Comparison of ENCODE assay signal across 24 cellular contexts in the genomic region with DNA sequence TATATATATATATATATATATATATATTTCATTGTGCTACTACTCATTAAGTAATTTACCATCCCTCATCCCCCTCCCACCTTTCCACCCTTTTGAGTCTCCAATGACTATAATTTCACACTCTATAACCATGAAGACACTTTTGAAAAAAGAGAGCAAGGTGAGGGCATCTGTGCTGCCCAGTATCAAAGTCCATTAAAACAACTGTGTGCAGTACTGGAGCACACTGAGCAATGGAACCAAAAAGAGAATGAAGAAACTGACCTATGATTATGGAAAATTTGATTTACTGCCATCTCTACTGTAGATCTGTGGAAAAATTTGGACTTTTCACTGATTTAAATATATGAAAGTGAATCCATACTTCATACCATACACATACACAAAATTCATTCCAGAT.
A peak's percentile ranks its signal among the peaks of the same experiment; 100 is the strongest.
DNase-seq lines count a peak whose midpoint lies in the region; ATAC-seq, FAIRE-seq and TF ChIP-seq lines count a peak whose summit lies in the region.
"Had no signal": no experiment of that assay in that cellular context is flagged by ENCODE, and none has a peak within 500 bp of the region (broad histone marks: within the 10 kb centered on the region; RNA-seq: fewer than 3 reads in every experiment).

No MANE protein-coding gene starts in this region.

- H3K9ac ChIP-seq in liver (ENCODE audit: low read depth in 1 of 2, low read length in 2 of 2) (no peak overlapping the region), HepG2 (ENCODE audit: insufficient read depth, low read depth, low read length) (no peak overlapping the region)
- H3K9ac ChIP-seq: BLaER1 had no signal

- TF ChIP-seq CTCF in liver (IDR thresholded peaks at IDR 0.05; ENCODE audit: low read depth, low read length, missing input control) (no peak), HepG2 (CRISPR knock-in tag; IDR thresholded peaks at IDR 0.05) (no peak)

- no peak for DNase-seq in HepG2 (ENCODE audit: low spot score)
- no peak for DNase-seq in left lobe of liver (ENCODE audit: low spot score)
- no peak for DNase-seq in A172 (ENCODE audit: low spot score)
- DNase-seq in dedifferentiated amniotic fluid mesenchymal stem cell (ENCODE audit: extremely low spot score), result no peak
- DNase-seq: BE2C; C1 segment of cervical spinal cord; CD4-positive, alpha-beta memory T cell; CD4-positive, CD25-positive, alpha-beta regulatory T cell; CD8-positive, alpha-beta memory T cell; COR-L47; DMS 273 treated with DMSO at 0.1 percent for 48 hours; DMS153; DMS79; DND-41; EL; GDM1 had no signal

- no TSS peak for BruUV-seq in HepG2 (replicated peaks; lab: Mats Ljungman, UMichigan)

- H3K36me3 ChIP-seq in liver (ENCODE audit: control insufficient read depth in 4 of 4, insufficient read depth in 3 of 4, low read depth in 1 of 4, low read length in 3 of 4), result no peaks in the 10 kb centered on the region
- H3K36me3 ChIP-seq in HepG2 (replicated peaks in 1 of 2; ENCODE audit: control insufficient read depth in 1 of 2, insufficient read depth in 2 of 2, low read length in 2 of 2), result no peaks in the 10 kb centered on the region
- H3K36me3 ChIP-seq: BE2C, BLaER1 had no signal

- H3K27ac ChIP-seq in liver (ENCODE audit: low read depth in 1 of 2, low read length in 2 of 2) (no peak overlapping the region), HepG2 (ENCODE audit: extremely low read length, insufficient read depth, low read length) (no peak overlapping the region)
- H3K27ac ChIP-seq: 22Rv1, BLaER1 had no signal

- H3K4me3 ChIP-seq in liver (ENCODE audit: low read depth in 1 of 3, low read length in 3 of 3) (no peak overlapping the region), HepG2 (replicated peaks in 1 of 3; ENCODE audit: insufficient read depth in 1 of 3, low read depth in 2 of 3, low read length in 3 of 3) (no peak overlapping the region)
- H3K4me3 ChIP-seq: BLaER1, GM12878 had no signal

- peak in 1 of 2 donors; percentile 33 for TF ChIP-seq RAD21 in liver (IDR thresholded peaks at IDR 0.05)
- TF ChIP-seq RAD21 in HepG2 (CRISPR knock-in tag; IDR thresholded peaks at IDR 0.05), result no peak

- H3K27me3 ChIP-seq in liver (ENCODE audit: control insufficient read depth in 4 of 4, insufficient read depth in 4 of 4, low read length in 3 of 4) (no peaks in the 10 kb centered on the region), HepG2 (ENCODE audit: control insufficient read depth in 1 of 2, insufficient read depth in 2 of 2, low read length in 2 of 2) (no peaks in the 10 kb centered on the region; a peak in 1 of 5 replicates)
- H3K27me3 ChIP-seq: BE2C, BLaER1 had no signal

- no peaks in the 10 kb centered on the region for H3K79me2 ChIP-seq in HepG2 (ENCODE audit: insufficient read depth, low read length)

- TF ChIP-seq POLR2A in HepG2 (IDR thresholded peaks at IDR 0.05; ENCODE audit: insufficient read depth in 1 of 2, low read depth in 2 of 2, low read length in 2 of 2), result no peak

- H3K4me2 ChIP-seq in HepG2 (ENCODE audit: low read depth, low read length), result no peak overlapping the region
- H3K4me2 ChIP-seq: BLaER1 had no signal

- CTCF ChIA-PET in HepG2 (lab: Yijun Ruan, JAX; ENCODE audit: low intra/inter-chr PET ratio, low total read pairs), result no interaction called here

- FAIRE-seq in HepG2 (lab: Jason Lieb, UNC), result no peak
- FAIRE-seq: A204.1, GM12878, GM12892, GM18507, GM19239 had no signal

- TF ChIP-seq EP300 in HepG2 (IDR thresholded peaks at IDR 0.05; ENCODE audit: low read depth in 2 of 2, low read length in 2 of 2) (no peak), HepG2 (CRISPR knock-in tag; IDR thresholded peaks at IDR 0.05; ENCODE audit: borderline replicate concordance) (no peak)

- no peaks in the 10 kb centered on the region for H3K9me3 ChIP-seq in liver (ENCODE audit: control insufficient read depth in 4 of 4, low read length in 3 of 4)
- peaks cover 12% of the 10 kb centered on the region for H3K9me3 ChIP-seq in HepG2 (ENCODE audit: low read length)
- H3K9me3 ChIP-seq: BE2C had no signal

- POLR2A ChIA-PET in HepG2 (lab: Yijun Ruan, JAX), result no interaction called here

- no peak overlapping the region for H2AFZ ChIP-seq in HepG2 (ENCODE audit: low read length)

- no peaks in the 10 kb centered on the region for H3K4me1 ChIP-seq in liver (ENCODE audit: control insufficient read depth in 4 of 4, insufficient read depth in 4 of 4, low read length in 3 of 4)
- H3K4me1 ChIP-seq in HepG2 (ENCODE audit: insufficient read depth, low read length), result peaks cover 4% of the 10 kb centered on the region
- H3K4me1 ChIP-seq: BE2C, BLaER1 had no signal

- no peak for ATAC-seq in HepG2
- ATAC-seq in left lobe of liver, result peak; percentile 78

- H4K20me1 ChIP-seq in HepG2 (ENCODE audit: insufficient read depth, low read length), result no peaks in the 10 kb centered on the region
- H4K20me1 ChIP-seq: BLaER1 had no signal

- in situ Hi-C loops in HepG2 (cut with HindIII; ENCODE audit: extremely low pct_ligation_motif_present, low pct_unique_long_range_greater_than_20kb), result no loop called here

- intact Hi-C loops in HepG2 (cut with micrococcal nuclease; ENCODE audit: unreplicated experiment), result no loop called here

TF ChIP-seq in liver, 16 proteins besides CTCF, POLR2A, EP300 and RAD21 (continues in another document):
- TF ChIP-seq GABPA (IDR thresholded peaks at IDR 0.05 in 1 of 2, conservative IDR thresholded peaks at IDR 0.05 in 1 of 2) (no peak), HNF4A (conservative IDR thresholded peaks at IDR 0.05) (peak; percentile 91 to 92), RXRA (IDR thresholded peaks at IDR 0.05) (peak in 1 of 2 donors; percentile 45), FOXA2 (IDR thresholded peaks at IDR 0.05) (no peak), YY1 (IDR thresholded peaks at IDR 0.05) (peak; percentile 35), JUND (IDR thresholded peaks at IDR 0.05) (peak in 1 of 2 donors; percentile 39), SP1 (IDR thresholded peaks at IDR 0.05) (peak; percentile 74)
- TF ChIP-seq, protein P1, sequence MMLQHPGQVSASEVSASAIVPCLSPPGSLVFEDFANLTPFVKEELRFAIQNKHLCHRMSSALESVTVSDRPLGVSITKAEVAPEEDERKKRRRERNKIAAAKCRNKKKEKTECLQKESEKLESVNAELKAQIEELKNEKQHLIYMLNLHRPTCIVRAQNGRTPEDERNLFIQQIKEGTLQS (IDR thresholded peaks at IDR 0.05), result no peak
- TF ChIP-seq, protein P2, sequence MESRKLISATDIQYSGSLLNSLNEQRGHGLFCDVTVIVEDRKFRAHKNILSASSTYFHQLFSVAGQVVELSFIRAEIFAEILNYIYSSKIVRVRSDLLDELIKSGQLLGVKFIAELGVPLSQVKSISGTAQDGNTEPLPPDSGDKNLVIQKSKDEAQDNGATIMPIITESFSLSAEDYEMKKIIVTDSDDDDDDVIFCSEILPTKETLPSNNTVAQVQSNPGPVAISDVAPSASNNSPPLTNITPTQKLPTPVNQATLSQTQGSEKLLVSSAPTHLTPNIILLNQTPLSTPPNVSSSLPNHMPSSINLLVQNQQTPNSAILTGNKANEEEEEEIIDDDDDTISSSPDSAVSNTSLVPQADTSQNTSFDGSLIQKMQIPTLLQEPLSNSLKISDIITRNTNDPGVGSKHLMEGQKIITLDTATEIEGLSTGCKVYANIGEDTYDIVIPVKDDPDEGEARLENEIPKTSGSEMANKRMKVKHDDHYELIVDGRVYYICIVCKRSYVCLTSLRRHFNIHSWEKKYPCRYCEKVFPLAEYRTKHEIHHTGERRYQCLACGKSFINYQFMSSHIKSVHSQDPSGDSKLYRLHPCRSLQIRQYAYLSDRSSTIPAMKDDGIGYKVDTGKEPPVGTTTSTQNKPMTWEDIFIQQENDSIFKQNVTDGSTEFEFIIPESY (IDR thresholded peaks at IDR 0.05), result no peak
- TF ChIP-seq, protein P3, sequence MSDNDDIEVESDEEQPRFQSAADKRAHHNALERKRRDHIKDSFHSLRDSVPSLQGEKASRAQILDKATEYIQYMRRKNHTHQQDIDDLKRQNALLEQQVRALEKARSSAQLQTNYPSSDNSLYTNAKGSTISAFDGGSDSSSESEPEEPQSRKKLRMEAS (IDR thresholded peaks at IDR 0.05), result peak; percentile 21

TF ChIP-seq in HepG2, 621 proteins besides CTCF, POLR2A, EP300 and RAD21:
- TF ChIP-seq ZNF709 (CRISPR knock-in tag; IDR thresholded peaks at IDR 0.05) (no peak), FOXA1 (IDR thresholded peaks at IDR 0.05) (no peak), FOXA1 (CRISPR knock-in tag; IDR thresholded peaks at IDR 0.05) (no peak), ZNF816 (CRISPR knock-in tag; IDR thresholded peaks at IDR 0.05; ENCODE audit: borderline replicate concordance) (no peak), HCFC1 (IDR thresholded peaks at IDR 0.05; ENCODE audit: low read depth, low read length) (no peak), FOSL1 (CRISPR knock-in tag; IDR thresholded peaks at IDR 0.05; ENCODE audit: borderline replicate concordance) (no peak), ATF7-NPFF (CRISPR knock-in tag; IDR thresholded peaks at IDR 0.05; ENCODE audit: low read depth) (no peak), ZFAT (CRISPR knock-in tag; conservative IDR thresholded peaks at IDR 0.05) (no peak), JUNB (CRISPR knock-in tag; IDR thresholded peaks at IDR 0.05; ENCODE audit: borderline replicate concordance) (no peak), GATAD1 (CRISPR knock-in tag; IDR thresholded peaks at IDR 0.05) (no peak), FOXJ3 (CRISPR knock-in tag; IDR thresholded peaks at IDR 0.05; ENCODE audit: borderline replicate concordance) (no peak)
- TF ChIP-seq, protein P4, sequence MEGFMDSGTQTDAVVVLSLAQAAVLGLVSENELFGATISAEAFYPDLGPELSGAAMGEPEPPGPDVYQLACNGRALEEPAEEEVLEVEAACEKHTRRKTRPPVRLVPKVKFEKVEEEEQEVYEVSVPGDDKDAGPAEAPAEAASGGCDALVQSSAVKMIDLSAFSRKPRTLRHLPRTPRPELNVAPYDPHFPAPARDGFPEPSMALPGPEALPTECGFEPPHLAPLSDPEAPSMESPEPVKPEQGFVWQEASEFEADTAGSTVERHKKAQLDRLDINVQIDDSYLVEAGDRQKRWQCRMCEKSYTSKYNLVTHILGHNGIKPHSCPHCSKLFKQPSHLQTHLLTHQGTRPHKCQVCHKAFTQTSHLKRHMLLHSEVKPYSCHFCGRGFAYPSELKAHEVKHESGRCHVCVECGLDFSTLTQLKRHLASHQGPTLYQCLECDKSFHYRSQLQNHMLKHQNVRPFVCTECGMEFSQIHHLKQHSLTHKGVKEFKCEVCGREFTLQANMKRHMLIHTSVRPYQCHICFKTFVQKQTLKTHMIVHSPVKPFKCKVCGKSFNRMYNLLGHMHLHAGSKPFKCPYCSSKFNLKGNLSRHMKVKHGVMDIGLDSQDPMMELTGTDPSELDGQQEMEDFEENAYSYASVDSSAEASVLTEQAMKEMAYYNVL (CRISPR knock-in tag; IDR thresholded peaks at IDR 0.05; ENCODE audit: borderline replicate concordance), result no peak
